Comparison of ENCODE assay signal across 8 cellular contexts in the genomic region with DNA sequence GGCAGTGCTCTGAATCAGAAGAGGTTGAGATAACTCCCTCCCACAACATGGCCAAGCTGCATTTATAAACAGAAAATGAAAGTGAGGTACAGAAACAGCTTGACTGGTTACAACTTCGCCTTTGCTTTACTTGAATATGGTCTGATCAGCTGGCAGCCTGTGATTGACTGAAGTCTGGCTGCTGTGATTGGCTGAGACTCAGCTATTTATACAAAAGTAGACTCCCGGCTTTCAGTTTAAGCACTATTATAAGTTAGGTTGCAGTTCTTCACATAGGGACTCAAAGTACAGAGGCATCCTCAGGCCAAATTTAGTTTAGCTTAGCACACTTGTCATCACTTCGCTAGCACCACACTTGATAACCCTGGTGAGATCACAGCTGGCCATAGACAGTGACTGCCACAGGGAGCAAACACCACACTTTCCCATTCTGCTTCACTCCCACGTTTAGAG.
DNase-seq lines count a peak whose midpoint lies in the region; ATAC-seq and TF ChIP-seq lines count a peak whose summit lies in the region.

No MANE protein-coding gene starts in this region.

- TF ChIP-seq POLR2A in GM19193 (IDR thresholded peaks at IDR 0.05; ENCODE audit: extremely low read depth, insufficient read depth, insufficient read length), result peak; percentile 21

- no peaks in the 10 kb centered on the region for H3K27me3 Mint-ChIP-seq in activated naive CD8-positive, alpha-beta T cell treated with anti-CD3 and anti-CD28 coated beads, Interleukin-2, amount 50 U/mL, for 24 hours

- H3K9me3 Mint-ChIP-seq in activated naive CD8-positive, alpha-beta T cell treated with anti-CD3 and anti-CD28 coated beads, Interleukin-2, amount 50 U/mL, for 24 hours, result no peaks in the 10 kb centered on the region

- no peak overlapping the region for H3K27ac Mint-ChIP-seq in activated naive CD8-positive, alpha-beta T cell treated with anti-CD3 and anti-CD28 coated beads, Interleukin-2, amount 50 U/mL, for 24 hours

- peak; percentile 39 for DNase-seq in AG08395 (ENCODE audit: low spot score)
- DNase-seq in activated naive CD8-positive, alpha-beta T cell treated with anti-CD3 and anti-CD28 coated beads, Interleukin-2, amount 50 U/mL, for 24 hours, result no peak
- peak; percentile 16 for DNase-seq in medulla oblongata (ENCODE audit: extremely low spot score)
- DNase-seq in stimulated activated CD4-positive, alpha-beta T cell treated with anti-CD3 and anti-CD28 coated beads, Interleukin-15, amount 100 ng/mL, for 24 hours, result no peak
- no peak for DNase-seq in NCI-H1436 (lab: John Stamatoyannopoulos, UW)
- no peak for DNase-seq in NCI-H2029 treated with DMSO at 0.1 percent for 48 hours (lab: John Stamatoyannopoulos, UW)

- H3K36me3 Mint-ChIP-seq in activated naive CD8-positive, alpha-beta T cell treated with anti-CD3 and anti-CD28 coated beads, Interleukin-2, amount 50 U/mL, for 24 hours (ENCODE audit: low read depth), result no peaks in the 10 kb centered on the region

- ATAC-seq in HG03103 (IDR thresholded peaks at IDR 0.05; ENCODE audit: low read depth, unreplicated experiment), result peak; percentile 98
- peak; percentile 28 for ATAC-seq in activated naive CD8-positive, alpha-beta T cell treated with anti-CD3 and anti-CD28 coated beads, Interleukin-2, amount 50 U/mL, for 24 hours

- peaks cover 7% of the 10 kb centered on the region for H3K4me1 Mint-ChIP-seq in activated naive CD8-positive, alpha-beta T cell treated with anti-CD3 and anti-CD28 coated beads, Interleukin-2, amount 50 U/mL, for 24 hours

- H3K4me3 Mint-ChIP-seq in activated naive CD8-positive, alpha-beta T cell treated with anti-CD3 and anti-CD28 coated beads, Interleukin-2, amount 50 U/mL, for 24 hours, result no peak overlapping the region

Comparison
In these comparisons a context has a peak if more than half of its experiments do, and no peak if none do; other contexts are left out.
1. DNase-seq: peak in AG08395 (single experiment) and medulla oblongata (single experiment); none in activated naive CD8-positive, alpha-beta T cell treated with anti-CD3 and anti-CD28 coated beads, Interleukin-2, amount 50 U/mL, for 24 hours (single experiment), stimulated activated CD4-positive, alpha-beta T cell treated with anti-CD3 and anti-CD28 coated beads, Interleukin-15, amount 100 ng/mL, for 24 hours (single experiment), NCI-H1436 (single experiment) and NCI-H2029 treated with DMSO at 0.1 percent for 48 hours (single experiment).